ENCODE assay signal across 9 cellular contexts in genomic region chr2:28366496-28367282, GRCh38. TPM values are rescaled to one million over a fixed set of nuclear protein-coding genes. Genes with fewer than 3 reads are reported as not detected.
DNase-seq lines count a peak whose midpoint lies in the region; ATAC-seq and TF ChIP-seq lines count a peak whose summit lies in the region.
"Had no signal": no experiment of that assay in that cellular context is flagged by ENCODE, and none has a peak within 500 bp of the region (broad histone marks: within the 10 kb centered on the region; RNA-seq: fewer than 3 reads in every experiment).

No MANE protein-coding gene starts in this region.

- H3K27ac ChIP-seq in mesodermal cell (ENCODE audit: low read depth, low read length, severe bottlenecking) (peak overlapping the region; percentile 69), coronary artery (no peak overlapping the region)
- H3K27ac ChIP-seq: SJSA1 had no signal

- H3K9me3 ChIP-seq in mesodermal cell (ENCODE audit: control insufficient read depth, low read length), result no peaks in the 10 kb centered on the region
- H3K9me3 ChIP-seq: SJSA1 had no signal

- H3K4me1 ChIP-seq in mesodermal cell (ENCODE audit: control insufficient read depth, insufficient read depth, low read length, poor library complexity, severe bottlenecking), result peaks cover 61% of the 10 kb centered on the region

- no peak overlapping the region for H3K4me3 ChIP-seq in mesodermal cell (ENCODE audit: extremely low read depth, insufficient read depth, low read length, poor library complexity, severe bottlenecking)
- no peak overlapping the region for H3K4me3 ChIP-seq in coronary artery
- H3K4me3 ChIP-seq: SJSA1 had no signal

- no peaks in the 10 kb centered on the region for H3K36me3 ChIP-seq in mesodermal cell (ENCODE audit: control insufficient read depth, insufficient read depth, low read length)
- H3K36me3 ChIP-seq: SJSA1 had no signal

- TF ChIP-seq CTCF in coronary artery (IDR thresholded peaks at IDR 0.05), result no peak

- ATAC-seq in HG02642 (IDR thresholded peaks at IDR 0.05; ENCODE audit: poor library complexity, unreplicated experiment) (no peak), HG03457 (IDR thresholded peaks at IDR 0.05; ENCODE audit: unreplicated experiment) (no peak)

- 67% methylated on average over 11 to 16 of the region's 19 CpGs for WGBS in mesodermal cell (ENCODE audit: insufficient coverage in 2 of 2), 2 experiments

- DNase-seq in CD1c-positive myeloid dendritic cell (ENCODE audit: extremely low spot score) (peak; percentile 67), OCI-M2 (lab: John Stamatoyannopoulos, UW; ENCODE audit: unreplicated experiment) (peak; percentile 62), NCI-H146 treated with DMSO at 0.1 percent for 48 hours (lab: John Stamatoyannopoulos, UW; ENCODE audit: unreplicated experiment) (no peak), coronary artery (ENCODE audit: low spot score) (no peak)
- DNase-seq in activated effector memory CD4-positive, alpha-beta T cell treated with anti-CD3 and anti-CD28 coated beads, Interleukin-2, amount 50 U/mL, for 16 hours, result peak; percentile 84

RNA-seq across cellular contexts. Expression of gene FOSL2, which starts 26.0 kb away (rescaled TPM):
- polyA plus RNA-seq in mesodermal cell (2013, experiment 1 of 2), result 27.5 TPM
- polyA plus RNA-seq in mesodermal cell (2013, experiment 2 of 2), result 28.4 TPM

Comparison
In these comparisons a context has a peak if more than half of its experiments do, and no peak if none do; other contexts are left out.
1. DNase-seq: peak in CD1c-positive myeloid dendritic cell (single experiment), OCI-M2 (single experiment) and activated effector memory CD4-positive, alpha-beta T cell treated with anti-CD3 and anti-CD28 coated beads, Interleukin-2, amount 50 U/mL, for 16 hours (single experiment); none in NCI-H146 treated with DMSO at 0.1 percent for 48 hours (single experiment) and coronary artery (single experiment).